In genomic region chr11:91063399-91063798, GRCh38 we compare ENCODE assay signal across 5 cellular contexts.
DNase-seq lines count a peak whose midpoint lies in the region; ATAC-seq, FAIRE-seq and TF ChIP-seq lines count a peak whose summit lies in the region.
"Not testable (repeated sequence)": the region's sequence is repeated elsewhere in the genome, so short reads cannot be mapped to it uniquely, and the experiment has no call there.

No MANE protein-coding gene starts in this region.

- not testable (repeated sequence) for H3K9me3 ChIP-seq in RWPE2 (ENCODE audit: severe bottlenecking); kidney (ENCODE audit: control insufficient read depth in 1 of 2, low read length in 2 of 2)
- peaks cover 0 to 18% (median 2%) of the 10 kb centered on the region in 8 donors for H3K9me3 ChIP-seq in spleen

- not testable (repeated sequence) for H3K27me3 ChIP-seq in RWPE2 (ENCODE audit: insufficient read depth, poor library complexity, severe bottlenecking); spleen (replicated peaks in 1 of 7)

- intact Hi-C loops in kidney (cut with DNase I); posterior vena cava (cut with DNase I); spleen (cut with DNase I; ENCODE audit: low total_unique reads): not testable (repeated sequence)

- H3K9me3 Mint-ChIP-seq in chondrocyte (ENCODE audit: low read depth): peaks cover 12% of the 10 kb centered on the region

- H3K36me3 ChIP-seq in RWPE2 (ENCODE audit: low read depth); kidney (ENCODE audit: control insufficient read depth in 1 of 2, insufficient read depth in 2 of 2, low read length in 2 of 2); spleen: not testable (repeated sequence)

- not testable (repeated sequence) for H3K4me1 Mint-ChIP-seq in chondrocyte (ENCODE audit: low read depth)

- FAIRE-seq in kidney (lab: Jason Lieb, UNC): not testable (repeated sequence)

- TF ChIP-seq POLR2A in spleen (IDR thresholded peaks at IDR 0.05): not testable (repeated sequence)

- not testable (repeated sequence) for H3K27ac ChIP-seq in RWPE2 (ENCODE audit: poor library complexity, severe bottlenecking); kidney (ENCODE audit: low read depth in 2 of 2, low read length in 2 of 2); spleen

- H3K27me3 Mint-ChIP-seq in chondrocyte (ENCODE audit: low read depth): not testable (repeated sequence)

- DNase-seq in RWPE2 (ENCODE audit: low spot score) (peak; percentile 29), chondrocyte (ENCODE audit: low spot score) (peak; percentile 86), kidney (peak; percentile 54), posterior vena cava (ENCODE audit: low spot score) (peak; percentile 69), spleen (peak; percentile 56)

- not testable (repeated sequence) for H3K4me1 ChIP-seq in RWPE2 (ENCODE audit: insufficient read depth, poor library complexity, severe bottlenecking); kidney (ENCODE audit: control insufficient read depth in 1 of 2, insufficient read depth in 1 of 2, low read depth in 1 of 2, low read length in 2 of 2); spleen

- H3K9ac ChIP-seq in kidney (ENCODE audit: low read length in 2 of 2): not testable (repeated sequence)

- H3K4me3 ChIP-seq in RWPE2 (ENCODE audit: severe bottlenecking); kidney (ENCODE audit: low read length in 2 of 2); spleen: not testable (repeated sequence)

- 95 to 100% (median 97%) methylated on average over 3 to 29 of the region's 29 CpGs; no CpG with 5 or more reads in 1 of the 5 donors for WGBS in spleen, 5 donors

- ATAC-seq in RWPE2 (ENCODE audit: low read depth): not testable (repeated sequence)

- not testable (repeated sequence) for H3K36me3 Mint-ChIP-seq in chondrocyte (ENCODE audit: low read depth)

- TF ChIP-seq CTCF in RWPE2 (IDR thresholded peaks at IDR 0.05; ENCODE audit: poor library complexity, severe bottlenecking); chondrocyte (IDR thresholded peaks at IDR 0.05); kidney (IDR thresholded peaks at IDR 0.05; ENCODE audit: borderline replicate concordance, extremely low read depth, insufficient read depth); spleen (IDR thresholded peaks at IDR 0.05 in 8 of 11, conservative IDR thresholded peaks at IDR 0.05 in 3 of 11): not testable (repeated sequence)

- H3K4me3 Mint-ChIP-seq in chondrocyte (ENCODE audit: unreplicated experiment): not testable (repeated sequence)

- not testable (repeated sequence) for H3K27ac Mint-ChIP-seq in chondrocyte (ENCODE audit: unreplicated experiment)

Comparison
In these comparisons a context has a peak if more than half of its experiments do, and no peak if none do; other contexts are left out.
1. DNase-seq: peak in every context shown above with its lines; median percentile 86 in chondrocyte; 69 in posterior vena cava; 56 in spleen; 54 in kidney; 29 in RWPE2.